ENCODE assay signal across 6 cellular contexts in the genomic region with DNA sequence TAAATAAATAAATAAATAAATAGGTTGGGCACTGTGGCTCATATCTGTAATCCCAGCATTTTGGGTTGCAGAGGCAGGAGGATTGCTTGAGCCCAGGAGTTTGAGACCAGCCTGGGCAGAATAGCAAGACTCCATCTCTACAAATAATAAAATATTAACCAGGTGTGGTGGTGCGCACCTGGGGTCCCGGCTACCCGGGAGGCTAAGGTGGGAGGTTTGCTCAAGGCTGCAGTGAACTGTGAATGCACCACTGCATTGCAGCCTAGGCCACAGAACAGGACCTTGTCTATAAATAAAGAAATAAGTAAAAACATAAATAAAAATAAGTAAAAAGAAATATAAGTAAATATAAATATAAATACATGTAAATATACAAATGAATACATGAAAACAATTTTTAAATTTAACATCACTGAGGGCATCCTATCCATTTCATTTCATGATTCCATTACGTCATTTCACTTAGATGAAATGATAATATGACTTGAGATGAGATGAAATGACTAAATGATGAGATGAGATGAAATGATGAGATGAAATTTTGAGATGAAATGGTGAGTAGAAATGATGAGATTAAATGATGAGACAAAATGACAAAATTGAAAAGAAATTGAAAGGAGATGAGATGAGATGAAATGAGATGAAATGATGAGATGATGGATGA.
DNase-seq lines count a peak whose midpoint lies in the region; ATAC-seq, FAIRE-seq and TF ChIP-seq lines count a peak whose summit lies in the region.
"Not testable (repeated sequence)": the region's sequence is repeated elsewhere in the genome, so short reads cannot be mapped to it uniquely, and the experiment has no call there.

No MANE protein-coding gene starts in this region.

- not testable (repeated sequence) for H4K20me1 ChIP-seq in H9 (ENCODE audit: control insufficient read depth, insufficient read depth, insufficient read length); GM12878 (ENCODE audit: control insufficient read depth, insufficient read depth)

- not testable (repeated sequence) for ATAC-seq in GM12878

- DNase-seq in H9 (peak; percentile 8), right atrium auricular region (ENCODE audit: low spot score) (peak; percentile 57), posterior vena cava (ENCODE audit: low spot score) (peak; percentile 72)
- not testable (repeated sequence) for DNase-seq in GM12878 (ENCODE audit: low read depth, low spot score); endodermal cell

- TF ChIP-seq EP300 in GM12878 (IDR thresholded peaks at IDR 0.05; ENCODE audit: borderline replicate concordance in 1 of 2, control insufficient read depth in 1 of 2, low read depth in 2 of 2, low read length in 2 of 2) = not testable (repeated sequence)

- peaks cover 8 to 26% (median 9%) of the 10 kb centered on the region in 3 experiments; a peak in 6 of 7 replicates for H3K36me3 Mint-ChIP-seq in H9 (ENCODE audit: insufficient read depth in 1 of 3, low read depth in 3 of 3)
- not testable (repeated sequence) for H3K36me3 Mint-ChIP-seq in endodermal cell (ENCODE audit: low read depth)

- H3K4me3 ChIP-seq in HUES48 (ENCODE audit: low read depth, low read length) = 0 out of 2 replicates have a peak overlapping the region, but pooled peaks have one; percentile 30
- H3K4me3 ChIP-seq in GM12878, right atrium auricular region: not testable (repeated sequence)
- peak overlapping the region; percentile 26 for H3K4me3 ChIP-seq in endodermal cell (ENCODE audit: low read length)

- not testable (repeated sequence) for H3K9ac ChIP-seq in H9 (ENCODE audit: extremely low read depth, insufficient read length, low read length); HUES48 (ENCODE audit: low read depth, low read length); GM12878 (ENCODE audit: control insufficient read depth, insufficient read depth, low read length); endodermal cell (ENCODE audit: extremely low read depth, low read length, poor library complexity, severe bottlenecking)

- H3K4me3 Mint-ChIP-seq in H9, endodermal cell: not testable (repeated sequence)

- not testable (repeated sequence) for H3K27me3 Mint-ChIP-seq in H9 (ENCODE audit: low read depth); endodermal cell (ENCODE audit: insufficient read depth)

- H3K56ac ChIP-seq in H9 (ENCODE audit: insufficient read length, low read depth, low read length) = not testable (repeated sequence)

- TF ChIP-seq RAD21 in GM12878 (IDR thresholded peaks at IDR 0.05; ENCODE audit: insufficient read depth, low read depth, low read length) = not testable (repeated sequence)

- H3K27me3 ChIP-seq in H9 (ENCODE audit: insufficient read depth, low read length); HUES48 (ENCODE audit: control insufficient read depth, insufficient read depth, low read length); GM12878 (replicated peaks in 1 of 2; ENCODE audit: control insufficient read depth in 2 of 2, insufficient read depth in 2 of 2, low read length in 1 of 2); endodermal cell (ENCODE audit: control insufficient read depth, insufficient read depth, low read length, poor library complexity, severe bottlenecking); right atrium auricular region: not testable (repeated sequence)

- H4K5ac ChIP-seq in H9 (ENCODE audit: insufficient read length, low read depth, low read length) = not testable (repeated sequence)

- H2BK5ac ChIP-seq in H9 (ENCODE audit: insufficient read length, low read length) = not testable (repeated sequence)

- CTCF ChIA-PET in GM12878 (lab: Yijun Ruan, JAX) = not testable (repeated sequence)

- intact Hi-C loops in GM12878 (cut with micrococcal nuclease; ENCODE audit: unreplicated experiment); posterior vena cava (cut with DNase I): not testable (repeated sequence)

- H3T11ph ChIP-seq in H9 (ENCODE audit: low read length) = not testable (repeated sequence)

- not testable (repeated sequence) for H3K23me2 ChIP-seq in H9 (ENCODE audit: insufficient read length, low read depth, low read length, poor library complexity, severe bottlenecking)

- not testable (repeated sequence) for H3K79me2 ChIP-seq in H9 (ENCODE audit: insufficient read depth, low read length); GM12878 (ENCODE audit: control insufficient read depth, insufficient read depth, low read length)

- POLR2A ChIA-PET in GM12878 (lab: Charles Lee) = not testable (repeated sequence)

- not testable (repeated sequence) for H2BK120ac ChIP-seq in H9 (ENCODE audit: low read depth, low read length, poor library complexity, severe bottlenecking)

- RAD21 ChIA-PET in GM12878 (lab: Charles Lee; ENCODE audit: unreplicated experiment) = not testable (repeated sequence)

- not testable (repeated sequence) for H3K36me3 ChIP-seq in HUES48 (ENCODE audit: control insufficient read depth, insufficient read depth, low read length); GM12878 (ENCODE audit: control insufficient read depth in 2 of 2, insufficient read depth in 2 of 2, low read length in 1 of 2); endodermal cell (ENCODE audit: control insufficient read depth, insufficient read depth, low read length); right atrium auricular region

- H3K4me1 ChIP-seq in H9 (ENCODE audit: insufficient read depth, low read length); HUES48 (ENCODE audit: control insufficient read depth, insufficient read depth, low read length); GM12878 (ENCODE audit: control insufficient read depth, insufficient read depth, low read length); endodermal cell (ENCODE audit: control insufficient read depth, insufficient read depth, low read length); right atrium auricular region: not testable (repeated sequence)

- H2AK5ac ChIP-seq in H9 (ENCODE audit: insufficient read length, low read length) = not testable (repeated sequence)

- WGBS in H9 (ENCODE audit: extremely low coverage, insufficient read length, low lambda C conversion rate) = no CpG with 5 or more reads among the region's 4 CpGs
- 73% methylated on average over 4 of the region's 4 CpGs for WGBS in GM12878 (ENCODE audit: insufficient coverage, insufficient replicate concordance, low lambda C conversion rate, missing lambda C conversion rate)
- 87 to 89% methylated on average over 4 of the region's 4 CpGs for WGBS in endodermal cell (ENCODE audit: insufficient coverage in 1 of 2, insufficient read length in 1 of 2), 2 experiments

- H3K4ac ChIP-seq in H9 (ENCODE audit: low read depth, low read length) = not testable (repeated sequence)

- in situ Hi-C loops in GM12878 (cut with MboI) = not testable (repeated sequence)

- H4K91ac ChIP-seq in H9 (ENCODE audit: insufficient read length, low read depth, low read length) = not testable (repeated sequence)

- H4K8ac ChIP-seq in H9 (replicated peaks; ENCODE audit: insufficient read length, low read depth, low read length) = not testable (repeated sequence)

- not testable (repeated sequence) for H3K18ac ChIP-seq in H9 (ENCODE audit: insufficient read length, low read depth, low read length)

- TF ChIP-seq CTCF in H9 (conservative IDR thresholded peaks at IDR 0.05); GM12878 (IDR thresholded peaks at IDR 0.05 in 2 of 3, conservative IDR thresholded peaks at IDR 0.05 in 1 of 3; ENCODE audit: control insufficient read depth in 2 of 3, extremely low read depth in 1 of 3, insufficient read depth in 1 of 3, low read depth in 3 of 3, low read length in 3 of 3); endodermal cell (conservative IDR thresholded peaks at IDR 0.05); right atrium auricular region (IDR thresholded peaks at IDR 0.05): not testable (repeated sequence)

- not testable (repeated sequence) for H3K27ac ChIP-seq in H9 (ENCODE audit: insufficient read length, low read depth, low read length); HUES48 (ENCODE audit: low read depth, low read length); GM12878 (ENCODE audit: control insufficient read depth, insufficient read depth); endodermal cell (ENCODE audit: low read depth, low read length); right atrium auricular region

- not testable (repeated sequence) for FAIRE-seq in GM12878 (lab: Jason Lieb, UNC)

- not testable (repeated sequence) for H3K4me2 ChIP-seq in H9 (ENCODE audit: insufficient read depth, insufficient read length, low read length); GM12878 (ENCODE audit: control insufficient read depth, insufficient read depth)

- H2AFZ ChIP-seq in H9 (ENCODE audit: low read length); GM12878 (ENCODE audit: control insufficient read depth, low read depth, low read length): not testable (repeated sequence)

- not testable (repeated sequence) for H3K23ac ChIP-seq in H9 (ENCODE audit: insufficient read length, low read depth, low read length)

- not testable (repeated sequence) for H2BK12ac ChIP-seq in H9 (ENCODE audit: insufficient read length, low read depth, low read length)

- peaks cover 68% of the 10 kb centered on the region for H3K9me3 ChIP-seq in H9 (ENCODE audit: control insufficient read depth, low read depth, low read length)
- peaks cover 59% of the 10 kb centered on the region for H3K9me3 ChIP-seq in HUES48 (ENCODE audit: control insufficient read depth, insufficient read depth, low read length)
- not testable (repeated sequence) for H3K9me3 ChIP-seq in GM12878 (replicated peaks; ENCODE audit: control insufficient read depth, insufficient read depth, low read length); right atrium auricular region
- H3K9me3 ChIP-seq in endodermal cell (ENCODE audit: control insufficient read depth, low read length) = peaks cover 42% of the 10 kb centered on the region

- H3K9me3 Mint-ChIP-seq in H9 (peaks cover 37 to 40% of the 10 kb centered on the region in 2 experiments), endodermal cell (peaks cover 47% of the 10 kb centered on the region)

- not testable (repeated sequence) for H3K27ac Mint-ChIP-seq in H9, endodermal cell

- SMC1A ChIA-PET in GM12878 (lab: Charles Lee; ENCODE audit: uncharacterized antibody, unreplicated experiment) = not testable (repeated sequence)

- H3K79me1 ChIP-seq in H9 (ENCODE audit: insufficient read depth, low read depth, low read length, poor library complexity, severe bottlenecking) = not testable (repeated sequence)

- not testable (repeated sequence) for H2BK15ac ChIP-seq in H9 (ENCODE audit: low read depth, low read length)

- not testable (repeated sequence) for H3K4me1 Mint-ChIP-seq in H9, endodermal cell

- not testable (repeated sequence) for BruUV-seq in GM12878 (replicated peaks; lab: Mats Ljungman, UMichigan)

- not testable (repeated sequence) for H3K14ac ChIP-seq in H9 (ENCODE audit: insufficient read depth, low read length)

- TF ChIP-seq POLR2A in GM12878 (IDR thresholded peaks at IDR 0.05; ENCODE audit: low read depth, low read length) = not testable (repeated sequence)

- not testable (repeated sequence) for H2BK20ac ChIP-seq in H9 (ENCODE audit: low read depth, low read length, poor library complexity, severe bottlenecking)
